ENCODE assay signal across 8 cellular contexts in the genomic region with DNA sequence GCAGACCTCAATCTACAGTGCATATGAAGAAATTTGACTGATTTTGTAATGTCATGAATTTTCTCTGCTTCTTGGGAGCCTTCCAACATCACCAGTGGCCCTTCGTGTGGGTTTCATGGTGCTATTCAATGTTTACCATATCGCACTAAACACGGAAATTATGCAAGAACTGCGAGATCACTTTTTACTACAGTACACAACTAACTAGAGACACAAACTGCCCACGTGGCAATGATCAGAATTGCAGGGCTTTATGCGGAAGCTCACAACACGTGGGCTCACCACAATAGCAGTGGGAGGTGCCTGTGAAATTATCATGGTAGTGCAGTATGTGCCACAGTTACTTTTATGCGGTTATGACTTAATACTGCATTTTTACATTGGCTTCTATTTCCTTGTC.
DNase-seq lines count a peak whose midpoint lies in the region; ATAC-seq and TF ChIP-seq lines count a peak whose summit lies in the region.

No MANE protein-coding gene starts in this region.

- intact Hi-C loops in gastrocnemius medialis (cut with DNase I; ENCODE audit: low total_unique reads) = no loop called here
- intact Hi-C loops in left ventricle myocardium inferior (cut with micrococcal nuclease) = no loop called here

- no peaks in the 10 kb centered on the region for H3K36me3 Mint-ChIP-seq in activated T-cell treated with anti-CD3 and anti-CD28 coated beads, Interleukin-2, amount 50 U/mL, for 4 hours (ENCODE audit: insufficient read depth)

- peak; percentile 2 for DNase-seq in GM12865 (ENCODE audit: low read depth)
- peak; percentile 73 for DNase-seq in NOMO-1 treated with dmso at 0.1 percent for 144 hours (lab: John Stamatoyannopoulos, UW; ENCODE audit: unreplicated experiment)
- DNase-seq in activated T-cell treated with anti-CD3 and anti-CD28 coated beads, Interleukin-2, amount 50 U/mL, for 4 hours = peak; percentile 25
- peak; percentile 28 for DNase-seq in stimulated activated CD4-positive, alpha-beta T cell treated with anti-CD3 and anti-CD28 coated beads, Interleukin-1b, Interleukin-23, amount 100 ng/mL, for 48 hours
- DNase-seq in NCI-H446 treated with DMSO at 0.1 percent for 48 hours (lab: John Stamatoyannopoulos, UW) = no peak
- no peak for DNase-seq in gastrocnemius medialis
- no peak for DNase-seq in left ventricle myocardium inferior
- DNase-seq in SHP77 (lab: John Stamatoyannopoulos, UW) = no peak

- H3K4me3 ChIP-seq in GM12865 (ENCODE audit: low read depth, low read length) (no peak overlapping the region), gastrocnemius medialis (no peak overlapping the region), left ventricle myocardium inferior (no peak overlapping the region)

- no peaks in the 10 kb centered on the region for H3K4me1 ChIP-seq in gastrocnemius medialis
- no peaks in the 10 kb centered on the region for H3K4me1 ChIP-seq in left ventricle myocardium inferior

- H3K4me1 Mint-ChIP-seq in activated T-cell treated with anti-CD3 and anti-CD28 coated beads, Interleukin-2, amount 50 U/mL, for 4 hours (ENCODE audit: low read depth) = peaks cover 10% of the 10 kb centered on the region

- in situ Hi-C loops in gastrocnemius medialis (cut with MboI; ENCODE audit: low sequenced_read_pairs in 4 of 4) = no loop called here

- H3K36me3 ChIP-seq in gastrocnemius medialis (no peaks in the 10 kb centered on the region), left ventricle myocardium inferior (no peaks in the 10 kb centered on the region)

- no peaks in the 10 kb centered on the region for H3K27me3 ChIP-seq in gastrocnemius medialis
- H3K27me3 ChIP-seq in left ventricle myocardium inferior (ENCODE audit: low read depth) = no peaks in the 10 kb centered on the region

- ATAC-seq in activated T-cell treated with anti-CD3 and anti-CD28 coated beads, Interleukin-2, amount 50 U/mL, for 4 hours = peak; percentile 62 to 94
- ATAC-seq in gastrocnemius medialis = no peak

- H3K9me3 ChIP-seq in gastrocnemius medialis (no peaks in the 10 kb centered on the region), left ventricle myocardium inferior (replicated peaks) (peaks cover 20% of the 10 kb centered on the region)

- TF ChIP-seq CTCF in GM12865 (IDR thresholded peaks at IDR 0.05; ENCODE audit: insufficient read depth, low read depth, low read length, missing control alignments) = no peak
- no peak for TF ChIP-seq CTCF in gastrocnemius medialis (IDR thresholded peaks at IDR 0.05 in 4 of 5, conservative IDR thresholded peaks at IDR 0.05 in 1 of 5)
- no peak for TF ChIP-seq CTCF in left ventricle myocardium inferior (IDR thresholded peaks at IDR 0.05; ENCODE audit: borderline replicate concordance)

- no peak overlapping the region for H3K27ac ChIP-seq in gastrocnemius medialis
- H3K27ac ChIP-seq in left ventricle myocardium inferior (replicated peaks) = no peak overlapping the region

- no peak overlapping the region for H3K4me3 Mint-ChIP-seq in activated T-cell treated with anti-CD3 and anti-CD28 coated beads, Interleukin-2, amount 50 U/mL, for 4 hours

- no peaks in the 10 kb centered on the region for H3K9me3 Mint-ChIP-seq in activated T-cell treated with anti-CD3 and anti-CD28 coated beads, Interleukin-2, amount 50 U/mL, for 4 hours

- H3K27me3 Mint-ChIP-seq in activated T-cell treated with anti-CD3 and anti-CD28 coated beads, Interleukin-2, amount 50 U/mL, for 4 hours (ENCODE audit: low read depth) = no peaks in the 10 kb centered on the region

- no peak for TF ChIP-seq POLR2A in gastrocnemius medialis (IDR thresholded peaks at IDR 0.05)

Comparison
In these comparisons a context has a peak if more than half of its experiments do, and no peak if none do; other contexts are left out.
1. DNase-seq: peak in GM12865 (single experiment), NOMO-1 treated with dmso at 0.1 percent for 144 hours (single experiment), activated T-cell treated with anti-CD3 and anti-CD28 coated beads, Interleukin-2, amount 50 U/mL, for 4 hours (single experiment) and stimulated activated CD4-positive, alpha-beta T cell treated with anti-CD3 and anti-CD28 coated beads, Interleukin-1b, Interleukin-23, amount 100 ng/mL, for 48 hours (single experiment); none in NCI-H446 treated with DMSO at 0.1 percent for 48 hours (single experiment), gastrocnemius medialis (0 of 2), left ventricle myocardium inferior (single experiment) and SHP77 (0 of 2).
2. ATAC-seq: peak in activated T-cell treated with anti-CD3 and anti-CD28 coated beads, Interleukin-2, amount 50 U/mL, for 4 hours (2 of 2); none in gastrocnemius medialis (0 of 2).